In the genomic region with DNA sequence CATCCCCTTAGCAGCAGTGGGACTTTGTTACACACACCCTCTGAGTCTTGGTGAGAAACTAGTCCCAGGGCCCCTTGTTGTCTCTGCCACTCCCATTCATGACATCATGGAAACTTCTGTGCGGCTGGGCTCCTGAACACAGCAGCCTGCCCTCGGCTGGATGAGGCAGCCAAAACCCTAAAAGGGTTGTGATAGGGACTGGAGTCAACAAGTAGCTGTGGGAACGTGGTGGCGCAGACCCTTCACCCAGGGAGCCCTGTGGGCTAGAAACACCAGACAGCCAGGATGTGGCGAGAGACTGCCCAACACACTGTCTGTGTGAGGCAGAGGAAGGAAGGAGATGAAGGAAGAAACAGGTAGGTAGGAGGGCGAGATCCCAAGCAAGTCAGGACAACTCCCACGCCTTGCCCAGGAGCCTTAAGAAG, we compare ENCODE assay signal across 8 cellular contexts. TPM values are rescaled to one million over a fixed set of nuclear protein-coding genes. Genes with fewer than 3 reads are reported as not detected.
A peak's percentile ranks its signal among the peaks of the same experiment; 100 is the strongest.
DNase-seq lines count a peak whose midpoint lies in the region; ATAC-seq and TF ChIP-seq lines count a peak whose summit lies in the region.

No MANE protein-coding gene starts in this region.

- intact Hi-C loops in CD8-positive, alpha-beta T cell (cut with DNase I, micrococcal nuclease) = loop anchor here in 1 of 2 experiments (1.0 to 2.0 kb wide), 2 partner anchors 14 to 33 kb away; no protein-coding TSS in a partner anchor
- intact Hi-C loops in activated naive CD4-positive, alpha-beta T cell treated with anti-CD3 and anti-CD28 coated beads for 36 hours (cut with micrococcal nuclease) = loop anchor here (1.0 kb wide), 1 partner anchor 106 kb away; no protein-coding TSS in a partner anchor
- intact Hi-C loops in PC-9 (cut with micrococcal nuclease; ENCODE audit: unreplicated experiment) = no loop called here

- H3K27me3 Mint-ChIP-seq in CD8-positive, alpha-beta T cell (ENCODE audit: low read depth) = no peaks in the 10 kb centered on the region
- no peaks in the 10 kb centered on the region for H3K27me3 Mint-ChIP-seq in activated naive CD4-positive, alpha-beta T cell treated with anti-CD3 and anti-CD28 coated beads for 36 hours (ENCODE audit: low read depth)
- H3K27me3 Mint-ChIP-seq in glutamatergic neuron (ENCODE audit: unreplicated experiment) = no peaks in the 10 kb centered on the region

- H3K9me3 ChIP-seq in CD8-positive, alpha-beta T cell (ENCODE audit: low read length) = no peaks in the 10 kb centered on the region
- no peaks in the 10 kb centered on the region for H3K9me3 ChIP-seq in PC-9 (ENCODE audit: insufficient read depth, low read depth)

- H3K4me1 ChIP-seq in CD8-positive, alpha-beta T cell (ENCODE audit: insufficient read depth, low read length) = peaks cover 64% of the 10 kb centered on the region
- H3K4me1 ChIP-seq in PC-9 (replicated peaks; ENCODE audit: insufficient read depth) = no peaks in the 10 kb centered on the region

- peaks cover 14% of the 10 kb centered on the region for H3K36me3 ChIP-seq in CD8-positive, alpha-beta T cell (ENCODE audit: insufficient read depth, low read length)
- no peaks in the 10 kb centered on the region for H3K36me3 ChIP-seq in PC-9 (ENCODE audit: low read depth)

- peak overlapping the region; percentile 92 for H3K4me3 ChIP-seq in CD8-positive, alpha-beta T cell (ENCODE audit: low read depth, low read length)
- H3K4me3 ChIP-seq in skin epidermis (peak overlapping the region in 2 of 7 experiments; percentile 21 to 39), PC-9 (no peak overlapping the region)

- peak overlapping the region; percentile 72 for H3K27ac ChIP-seq in CD8-positive, alpha-beta T cell (ENCODE audit: low read depth, low read length)
- H3K27ac ChIP-seq in skin epidermis (peak overlapping the region in 13 of 21 experiments; percentile 1 to 94 (median 36)), PC-9 (no peak overlapping the region)

- H4K20me1 ChIP-seq in PC-9 (ENCODE audit: insufficient read depth) = no peaks in the 10 kb centered on the region

- H3K36me3 Mint-ChIP-seq in CD8-positive, alpha-beta T cell = peaks cover 56% of the 10 kb centered on the region
- H3K36me3 Mint-ChIP-seq in activated naive CD4-positive, alpha-beta T cell treated with anti-CD3 and anti-CD28 coated beads for 36 hours (ENCODE audit: low read depth) = peaks cover 50% of the 10 kb centered on the region
- no peaks in the 10 kb centered on the region for H3K36me3 Mint-ChIP-seq in glutamatergic neuron (ENCODE audit: unreplicated experiment)

- CTCF ChIA-PET in CD8-positive, alpha-beta T cell (lab: Charles Lee) = interaction anchor here (1.0 to 6.2 kb wide), 5 partner anchors 14 to 140 kb away, joined by 3 to 34 read pairs (median 4); no protein-coding TSS in a partner anchor
- CTCF ChIA-PET in activated naive CD4-positive, alpha-beta T cell treated with anti-CD3 and anti-CD28 coated beads for 36 hours (lab: Charles Lee) = interaction anchor here (0.8 to 9.3 kb wide), 6 partner anchors 9 to 43 kb away, joined by 4 to 110 read pairs (median 5); a partner anchor contains a TSS
- CTCF ChIA-PET in PC-9 (lab: Charles Lee) = no interaction called here

- TF ChIP-seq CTCF in CD8-positive, alpha-beta T cell (IDR thresholded peaks at IDR 0.05) = no peak
- TF ChIP-seq CTCF in glutamatergic neuron (IDR thresholded peaks at IDR 0.05; ENCODE audit: partially characterized antibody, unreplicated experiment) = no peak
- TF ChIP-seq CTCF in PC-9 (conservative IDR thresholded peaks at IDR 0.05) = no peak

- no peaks in the 10 kb centered on the region for H3K79me2 ChIP-seq in PC-9 (ENCODE audit: low read depth)

- H3K4me1 Mint-ChIP-seq in CD8-positive, alpha-beta T cell (ENCODE audit: low read depth) = peaks cover 74% of the 10 kb centered on the region
- H3K4me1 Mint-ChIP-seq in activated naive CD4-positive, alpha-beta T cell treated with anti-CD3 and anti-CD28 coated beads for 36 hours (ENCODE audit: low read depth) = peaks cover 43% of the 10 kb centered on the region
- no peaks in the 10 kb centered on the region for H3K4me1 Mint-ChIP-seq in glutamatergic neuron (ENCODE audit: low read depth, unreplicated experiment)

- no TSS peak for BruUV-seq in PC-9 (replicated peaks; lab: Mats Ljungman, UMichigan)

- H3K9me3 Mint-ChIP-seq in CD8-positive, alpha-beta T cell = no peaks in the 10 kb centered on the region
- no peaks in the 10 kb centered on the region for H3K9me3 Mint-ChIP-seq in activated naive CD4-positive, alpha-beta T cell treated with anti-CD3 and anti-CD28 coated beads for 36 hours
- H3K9me3 Mint-ChIP-seq in glutamatergic neuron (ENCODE audit: unreplicated experiment) = peaks cover 1% of the 10 kb centered on the region

- no peak overlapping the region for H2AFZ ChIP-seq in PC-9

- no peaks in the 10 kb centered on the region for H3K9me2 ChIP-seq in PC-9 (ENCODE audit: insufficient read depth)

- peak overlapping the region; percentile 99 for H3K27ac Mint-ChIP-seq in CD8-positive, alpha-beta T cell
- H3K27ac Mint-ChIP-seq in activated naive CD4-positive, alpha-beta T cell treated with anti-CD3 and anti-CD28 coated beads for 36 hours = peak overlapping the region; percentile 100
- no peak overlapping the region for H3K27ac Mint-ChIP-seq in glutamatergic neuron (ENCODE audit: unreplicated experiment)

- H3K4me3 Mint-ChIP-seq in CD8-positive, alpha-beta T cell = peak overlapping the region; percentile 93
- H3K4me3 Mint-ChIP-seq in activated naive CD4-positive, alpha-beta T cell treated with anti-CD3 and anti-CD28 coated beads for 36 hours = peak overlapping the region; percentile 81
- no peak overlapping the region for H3K4me3 Mint-ChIP-seq in glutamatergic neuron (ENCODE audit: unreplicated experiment)

- H3K27me3 ChIP-seq in CD8-positive, alpha-beta T cell (ENCODE audit: insufficient read depth, low read length) = no peaks in the 10 kb centered on the region
- no peaks in the 10 kb centered on the region for H3K27me3 ChIP-seq in PC-9 (ENCODE audit: insufficient read depth, low read depth)

- peak; percentile 63 for ATAC-seq in CD8-positive, alpha-beta T cell
- no peak for ATAC-seq in GM19324 (IDR thresholded peaks at IDR 0.05; ENCODE audit: low FRiP score, unreplicated experiment)
- ATAC-seq in GM18870 (IDR thresholded peaks at IDR 0.05; ENCODE audit: unreplicated experiment) = no peak

- POLR2A ChIA-PET in CD8-positive, alpha-beta T cell (lab: Charles Lee) = interaction anchor here (1.6 to 16.4 kb wide), 5 partner anchors 10 to 115 kb away, joined by 3 to 336 read pairs (median 6); a partner anchor contains a TSS
- POLR2A ChIA-PET in PC-9 (lab: Charles Lee; ENCODE audit: unreplicated experiment) = no interaction called here

- no peaks in the 10 kb centered on the region for H3F3A ChIP-seq in PC-9 (ENCODE audit: insufficient read depth, low read depth)

- DNase-seq in CD8-positive, alpha-beta T cell = peak; percentile 67 to 97 (median 88)
- DNase-seq in T follicular helper cell (ENCODE audit: low read depth) (peak; percentile 90), glutamatergic neuron (no peak), PC-9 (no peak)
- peak; percentile 97 for DNase-seq in activated naive CD4-positive, alpha-beta T cell treated with anti-CD3 and anti-CD28 coated beads for 36 hours

- H3K4me2 ChIP-seq in PC-9 = no peak overlapping the region

RNA-seq across cellular contexts. Expression of a gene that starts 3.9 kb away (rescaled TPM):
- 100 to 1,000 TPM; 244 to 265 TPM for total RNA-seq in CD8-positive, alpha-beta T cell
- 100 to 1,000 TPM; 259 to 285 TPM for total RNA-seq in activated naive CD4-positive, alpha-beta T cell treated with anti-CD3 and anti-CD28 coated beads for 36 hours
- total RNA-seq in glutamatergic neuron (ENCODE audit: unreplicated experiment) (not detected), PC-9 (2021) (not detected in 2 replicates)

RNA-seq across cellular contexts. Expression of a gene that starts 5.5 kb away (rescaled TPM):
- total RNA-seq in CD8-positive, alpha-beta T cell = 10 to 100 TPM; 88.8 to 98.6 TPM
- 100 to 1,000 TPM; 103 to 106 TPM for total RNA-seq in activated naive CD4-positive, alpha-beta T cell treated with anti-CD3 and anti-CD28 coated beads for 36 hours
- total RNA-seq in glutamatergic neuron (ENCODE audit: unreplicated experiment) (0.39 TPM), PC-9 (2021) (not detected in 2 replicates)

RNA-seq across cellular contexts. Expression of a gene that starts 20.8 kb away (rescaled TPM):
- 10 to 100 TPM; 53.7 to 57.5 TPM for total RNA-seq in CD8-positive, alpha-beta T cell
- total RNA-seq in activated naive CD4-positive, alpha-beta T cell treated with anti-CD3 and anti-CD28 coated beads for 36 hours = 10 to 100 TPM; 35.3 to 35.7 TPM
- total RNA-seq in glutamatergic neuron (ENCODE audit: unreplicated experiment) (44.0 TPM), PC-9 (2021) (24.9 and 30.9 TPM in 2 replicates)

RNA-seq across cellular contexts. Expression of a gene that starts 34.1 kb away (rescaled TPM):
- 100 to 1,000 TPM; 413 to 436 TPM for total RNA-seq in CD8-positive, alpha-beta T cell
- total RNA-seq in activated naive CD4-positive, alpha-beta T cell treated with anti-CD3 and anti-CD28 coated beads for 36 hours = 100 to 1,000 TPM; 377 to 415 TPM
- not detected for total RNA-seq in glutamatergic neuron (ENCODE audit: unreplicated experiment)
- total RNA-seq in PC-9 (2021) = not detected in 2 replicates

Comparison
In these comparisons a context has a peak if more than half of its experiments do, and no peak if none do; other contexts are left out.
1. DNase-seq: peak in CD8-positive, alpha-beta T cell (7 of 7), T follicular helper cell (single experiment) and activated naive CD4-positive, alpha-beta T cell treated with anti-CD3 and anti-CD28 coated beads for 36 hours (single experiment); none in glutamatergic neuron (single experiment) and PC-9 (0 of 2).
2. RNA of a gene that starts 3.9 kb away (total RNA-seq): 259 to 285 TPM in activated naive CD4-positive, alpha-beta T cell treated with anti-CD3 and anti-CD28 coated beads for 36 hours and 244 to 265 TPM in CD8-positive, alpha-beta T cell; not detected in glutamatergic neuron (single experiment) and not detected in PC-9; every median in the first group is over 100 times any median in the second.
3. RNA of a gene that starts 5.5 kb away (total RNA-seq): 103 to 106 TPM in activated naive CD4-positive, alpha-beta T cell treated with anti-CD3 and anti-CD28 coated beads for 36 hours and 88.8 to 98.6 TPM in CD8-positive, alpha-beta T cell; 0.39 TPM in glutamatergic neuron (single experiment) and not detected in PC-9; every median in the first group is over 10 times any median in the second.